ENCODE assay signal across 1 cellular context in genomic region chr19:13774217-13775191, GRCh38.
TF ChIP-seq lines count a peak whose summit lies in the region.

TSS of gene C19orf53 (plus strand) at chr19:13774456. CDS start at chr19:13774478, 22 bp downstream.

TF ChIP-seq in HepG2, 621 proteins besides CTCF, POLR2A, EP300 and RAD21 (continued from another document):
- TF ChIP-seq ZXDC (CRISPR knock-in tag; IDR thresholded peaks at IDR 0.05) (no peak; the same call in 1 of the 2 replicates), RFXAP (CRISPR knock-in tag; IDR thresholded peaks at IDR 0.05; ENCODE audit: borderline replicate concordance) (peak; percentile 66; the same call in 1 of the 2 replicates), HDAC2 (CRISPR knock-in tag; IDR thresholded peaks at IDR 0.05) (peak; percentile 78; the same call in 1 of the 2 replicates), BRCA1 (CRISPR knock-in tag; IDR thresholded peaks at IDR 0.05) (0 out of 2 replicates have a peak, but pooled peaks have one; percentile 51), ZNF773 (CRISPR knock-in tag; IDR thresholded peaks at IDR 0.05; ENCODE audit: borderline replicate concordance) (no peak), GABPA (IDR thresholded peaks at IDR 0.05; ENCODE audit: low read depth, low read length) (peak; percentile 97), GABPA (CRISPR knock-in tag; IDR thresholded peaks at IDR 0.05; ENCODE audit: low read depth) (peak; percentile 100), FIP1L1 (IDR thresholded peaks at IDR 0.05; ENCODE audit: borderline replicate concordance, insufficient read depth, low read depth, low read length) (0 out of 2 replicates have a peak, but pooled peaks have one; percentile 26), ZNF670 (CRISPR knock-in tag; IDR thresholded peaks at IDR 0.05; ENCODE audit: borderline replicate concordance) (peak; percentile 78; the same call in 1 of the 2 replicates), NPAS2 (CRISPR knock-in tag; IDR thresholded peaks at IDR 0.05; ENCODE audit: borderline replicate concordance) (no peak), SYNCRIP (IDR thresholded peaks at IDR 0.05; ENCODE audit: insufficient read depth, low read depth, low read length) (no peak), GPN1 (CRISPR knock-in tag; IDR thresholded peaks at IDR 0.05; ENCODE audit: borderline replicate concordance) (peak; percentile 71; the same call in 1 of the 2 replicates), PHF8 (CRISPR knock-in tag; IDR thresholded peaks at IDR 0.05) (peak; percentile 93), MED13 (CRISPR knock-in tag; IDR thresholded peaks at IDR 0.05) (no peak; the same call in 1 of the 2 replicates), SMARCC2 (IDR thresholded peaks at IDR 0.05) (no peak), TAF1 (CRISPR knock-in tag; IDR thresholded peaks at IDR 0.05) (peak; percentile 86), ZNF430 (CRISPR knock-in tag; IDR thresholded peaks at IDR 0.05) (peak; percentile 84; the same call in 1 of the 2 replicates), GLMP (CRISPR knock-in tag; IDR thresholded peaks at IDR 0.05; ENCODE audit: borderline replicate concordance) (no peak), ZNF740 (CRISPR knock-in tag; IDR thresholded peaks at IDR 0.05) (no peak), MEF2D (CRISPR knock-in tag; IDR thresholded peaks at IDR 0.05) (peak; percentile 91), ATF1 (CRISPR knock-in tag; IDR thresholded peaks at IDR 0.05) (peak; percentile 90), THAP7 (CRISPR knock-in tag; IDR thresholded peaks at IDR 0.05) (0 out of 2 replicates have a peak, but pooled peaks have one; percentile 67), MTA3 (CRISPR knock-in tag; IDR thresholded peaks at IDR 0.05) (no peak), ZNF12 (CRISPR knock-in tag; IDR thresholded peaks at IDR 0.05) (no peak), KDM5B (CRISPR knock-in tag; IDR thresholded peaks at IDR 0.05; ENCODE audit: borderline replicate concordance) (peak; percentile 37; the same call in 1 of the 2 replicates), HMG20A (CRISPR knock-in tag; IDR thresholded peaks at IDR 0.05; ENCODE audit: borderline replicate concordance) (0 out of 2 replicates have a peak, but pooled peaks have one; percentile 14), MATR3 (CRISPR knock-in tag; IDR thresholded peaks at IDR 0.05) (no peak), NCOA5 (CRISPR knock-in tag; IDR thresholded peaks at IDR 0.05) (no peak), NFE2 (CRISPR knock-in tag; IDR thresholded peaks at IDR 0.05) (no peak), TOE1 (CRISPR knock-in tag; IDR thresholded peaks at IDR 0.05) (no peak; the same call in 1 of the 2 replicates), NR2F6 (IDR thresholded peaks at IDR 0.05) (no peak), NR2F6 (CRISPR knock-in tag; IDR thresholded peaks at IDR 0.05) (peak; percentile 46), BCL3 (CRISPR knock-in tag; IDR thresholded peaks at IDR 0.05) (peak; percentile 65; the same call in 1 of the 2 replicates), U2AF2 (IDR thresholded peaks at IDR 0.05; ENCODE audit: low read depth, low read length) (no peak), PREB (CRISPR knock-in tag; IDR thresholded peaks at IDR 0.05) (no peak), ZNF619 (CRISPR knock-in tag; IDR thresholded peaks at IDR 0.05) (peak; percentile 63; the same call in 1 of the 2 replicates), RFX1 (IDR thresholded peaks at IDR 0.05) (peak; percentile 39; the same call in 1 of the 2 replicates), ZFP1 (CRISPR knock-in tag; IDR thresholded peaks at IDR 0.05) (no peak), ZNF713 (CRISPR knock-in tag; IDR thresholded peaks at IDR 0.05) (no peak), ZNF570 (CRISPR knock-in tag; IDR thresholded peaks at IDR 0.05; ENCODE audit: borderline replicate concordance) (no peak), ZMYM2 (CRISPR knock-in tag; IDR thresholded peaks at IDR 0.05) (no peak), ZNF569 (CRISPR knock-in tag; IDR thresholded peaks at IDR 0.05; ENCODE audit: borderline replicate concordance) (no peak), SATB2 (CRISPR knock-in tag; IDR thresholded peaks at IDR 0.05) (no peak), ZNF788 (CRISPR knock-in tag; IDR thresholded peaks at IDR 0.05; ENCODE audit: borderline replicate concordance) (peak; percentile 93; the same call in 1 of the 2 replicates), TRAFD1 (CRISPR knock-in tag; IDR thresholded peaks at IDR 0.05; ENCODE audit: borderline replicate concordance) (0 out of 2 replicates have a peak, but pooled peaks have one; percentile 46), ZC3H13 (CRISPR knock-in tag; IDR thresholded peaks at IDR 0.05) (peak; percentile 64; the same call in 1 of the 2 replicates), ZNF337 (CRISPR knock-in tag; IDR thresholded peaks at IDR 0.05; ENCODE audit: borderline replicate concordance, low read depth) (peak; percentile 28; the same call in 1 of the 2 replicates), DR1 (CRISPR knock-in tag; IDR thresholded peaks at IDR 0.05) (peak; percentile 80), ZBTB43 (CRISPR knock-in tag; conservative IDR thresholded peaks at IDR 0.05) (0 out of 2 replicates have a peak, but pooled peaks have one; percentile 11), KDM3A (CRISPR knock-in tag; IDR thresholded peaks at IDR 0.05; ENCODE audit: low read depth) (no peak), SIN3B (IDR thresholded peaks at IDR 0.05; ENCODE audit: low read length) (peak; percentile 85), ZNF235 (CRISPR knock-in tag; IDR thresholded peaks at IDR 0.05; ENCODE audit: borderline replicate concordance) (peak; percentile 50; the same call in 1 of the 2 replicates), SRSF1 (optimal IDR thresholded peaks at IDR 0.05; ENCODE audit: low read depth, low read length) (peak; percentile 74), STAT6 (CRISPR knock-in tag; IDR thresholded peaks at IDR 0.05; ENCODE audit: borderline replicate concordance) (no peak), MYNN (CRISPR knock-in tag; IDR thresholded peaks at IDR 0.05; ENCODE audit: low read depth) (0 out of 2 replicates have a peak, but pooled peaks have one; percentile 53)
- TF ChIP-seq, protein P1, sequence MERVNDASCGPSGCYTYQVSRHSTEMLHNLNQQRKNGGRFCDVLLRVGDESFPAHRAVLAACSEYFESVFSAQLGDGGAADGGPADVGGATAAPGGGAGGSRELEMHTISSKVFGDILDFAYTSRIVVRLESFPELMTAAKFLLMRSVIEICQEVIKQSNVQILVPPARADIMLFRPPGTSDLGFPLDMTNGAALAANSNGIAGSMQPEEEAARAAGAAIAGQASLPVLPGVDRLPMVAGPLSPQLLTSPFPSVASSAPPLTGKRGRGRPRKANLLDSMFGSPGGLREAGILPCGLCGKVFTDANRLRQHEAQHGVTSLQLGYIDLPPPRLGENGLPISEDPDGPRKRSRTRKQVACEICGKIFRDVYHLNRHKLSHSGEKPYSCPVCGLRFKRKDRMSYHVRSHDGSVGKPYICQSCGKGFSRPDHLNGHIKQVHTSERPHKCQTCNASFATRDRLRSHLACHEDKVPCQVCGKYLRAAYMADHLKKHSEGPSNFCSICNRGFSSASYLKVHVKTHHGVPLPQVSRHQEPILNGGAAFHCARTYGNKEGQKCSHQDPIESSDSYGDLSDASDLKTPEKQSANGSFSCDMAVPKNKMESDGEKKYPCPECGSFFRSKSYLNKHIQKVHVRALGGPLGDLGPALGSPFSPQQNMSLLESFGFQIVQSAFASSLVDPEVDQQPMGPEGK (CRISPR knock-in tag; IDR thresholded peaks at IDR 0.05) = peak; percentile 35; the same call in 1 of the 2 replicates
TF ChIP-seq in HepG2: peak in this region for 337.
